In genomic region chr5:155040984-155041383, GRCh38 we compare ENCODE assay signal across 21 cellular contexts. TPM values are rescaled to one million over a fixed set of nuclear protein-coding genes. Genes with fewer than 3 reads are reported as not detected.
"Had no signal": no experiment of that assay in that cellular context is flagged by ENCODE, and none has a peak within 500 bp of the region (broad histone marks: within the 10 kb centered on the region; RNA-seq: fewer than 3 reads in every experiment).

No MANE protein-coding gene starts in this region.

- ATAC-seq: activated CD4-positive, CD25-positive, alpha-beta regulatory T cell treated with anti-CD3 and anti-CD28 coated beads, Interleukin-2, amount 50 U/mL, for 24 hours; activated CD8-positive, alpha-beta T cell treated with anti-CD3 and anti-CD28 coated beads for 36 hours; SK-N-SH treated with all-trans-retinoic acid at 6 μM for 48 hours had no signal

- DNase-seq: activated CD4-positive, alpha-beta T cell treated with anti-CD3 and anti-CD28 coated beads for 4 hours; activated CD8-positive, alpha-beta memory T cell treated with anti-CD3 and anti-CD28 coated beads, Interleukin-2, amount 50 U/mL, for 4 hours; activated CD8-positive, alpha-beta T cell treated with anti-CD3 and anti-CD28 coated beads for 36 hours; activated naive CD4-positive, alpha-beta T cell treated with anti-CD3 and anti-CD28 coated beads, Interleukin-2, amount 50 U/mL, for 16 hours; activated naive CD8-positive, alpha-beta T cell treated with anti-CD3 and anti-CD28 coated beads, Interleukin-2, amount 10 ng/mL, durations not matched to agents 7 days and 5 days; adrenal gland; anterior cingulate cortex; Kasumi-1; KBM-7; NCI-H1105 treated with DMSO at 0.1 percent for 48 hours; NCI-H1436 treated with DMSO at 0.1 percent for 48 hours; NCI-H187; NCI-H2081; NCI-H446; NCI-H524; Peyer's patch; Right ventricle myocardium superior; SJCRH30; SW 1271 had no signal

RNA-seq across cellular contexts. Expression of gene KIF4B, which starts 27.4 kb away (rescaled TPM):
- total RNA-seq: activated naive CD8-positive, alpha-beta T cell treated with anti-CD3 and anti-CD28 coated beads, Interleukin-2, amount 10 ng/mL, durations not matched to agents 7 days and 5 days; Peyer's patch; Right ventricle myocardium superior had no signal
